ENCODE assay signal across 24 cellular contexts in the genomic region with DNA sequence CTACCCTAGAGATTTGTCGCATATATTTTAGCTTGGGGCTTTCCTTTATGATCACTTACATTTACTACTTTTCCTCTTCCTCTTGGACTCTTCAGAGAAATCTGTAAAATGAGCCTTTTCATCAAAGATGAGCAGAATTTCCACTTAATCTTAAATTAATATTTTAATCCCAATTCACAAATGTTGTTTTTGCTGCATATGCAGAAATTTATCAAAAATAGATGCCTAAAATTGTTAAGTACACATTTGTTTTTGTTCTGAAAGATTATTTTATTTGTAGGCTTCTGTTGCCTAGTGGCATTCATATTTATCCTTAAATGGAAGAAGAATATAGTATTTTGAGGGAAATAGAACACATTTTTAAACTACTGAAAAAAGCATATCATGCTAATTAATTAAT.
"Had no signal": no experiment of that assay in that cellular context is flagged by ENCODE, and none has a peak within 500 bp of the region (broad histone marks: within the 10 kb centered on the region; RNA-seq: fewer than 3 reads in every experiment).

No MANE protein-coding gene starts in this region.

- H3K4me1 ChIP-seq: esophagus muscularis mucosa, foreskin keratinocyte, gastroesophageal sphincter, heart left ventricle, left lung, lower lobe of right lung had no signal

- H3K27ac ChIP-seq: coronary artery, dorsolateral prefrontal cortex, esophagus muscularis mucosa, foreskin keratinocyte, gastroesophageal sphincter, heart left ventricle, hepatocyte, left lung, lower lobe of right lung had no signal

- H3K9me3 ChIP-seq: esophagus muscularis mucosa, gastroesophageal sphincter, heart left ventricle, lower lobe of right lung had no signal

- ATAC-seq: foreskin keratinocyte; gastroesophageal sphincter; heart left ventricle; left lung; left ventricle myocardium superior; lower lobe of right lung; mucosa of descending colon; naive thymus-derived CD8-positive, alpha-beta T cell had no signal

- H3K36me3 ChIP-seq: esophagus muscularis mucosa, gastroesophageal sphincter, heart left ventricle, left lung, lower lobe of right lung had no signal

- H3K79me2 ChIP-seq: hepatocyte had no signal

- H2AFZ ChIP-seq: hepatocyte had no signal

- H3K4me2 ChIP-seq: hepatocyte had no signal

- H3K27me3 ChIP-seq: dorsolateral prefrontal cortex, esophagus muscularis mucosa, foreskin keratinocyte, gastroesophageal sphincter, heart left ventricle, hepatocyte, left lung had no signal

- DNase-seq: dermis blood vessel endothelial cell; dorsolateral prefrontal cortex; effector CD4-positive, alpha-beta T cell; effector memory CD4-positive, alpha-beta T cell; foreskin keratinocyte; heart left ventricle; hypothalamus; immature natural killer cell; islet precursor cell; kidney; kidney glomerular epithelial cell; left lung; left ventricle myocardium superior; lower lobe of right lung; mesenchymal stem cell; mucosa of descending colon; naive B cell; naive thymus-derived CD8-positive, alpha-beta T cell had no signal

- FAIRE-seq: endothelial cell of umbilical vein, frontal cortex, kidney had no signal

- H3K4me3 ChIP-seq: coronary artery, dorsolateral prefrontal cortex, esophagus muscularis mucosa, gastroesophageal sphincter, heart left ventricle, hepatocyte, left lung, lower lobe of right lung, mucosa of descending colon had no signal
